ENCODE assay signal across 15 cellular contexts in the genomic region with DNA sequence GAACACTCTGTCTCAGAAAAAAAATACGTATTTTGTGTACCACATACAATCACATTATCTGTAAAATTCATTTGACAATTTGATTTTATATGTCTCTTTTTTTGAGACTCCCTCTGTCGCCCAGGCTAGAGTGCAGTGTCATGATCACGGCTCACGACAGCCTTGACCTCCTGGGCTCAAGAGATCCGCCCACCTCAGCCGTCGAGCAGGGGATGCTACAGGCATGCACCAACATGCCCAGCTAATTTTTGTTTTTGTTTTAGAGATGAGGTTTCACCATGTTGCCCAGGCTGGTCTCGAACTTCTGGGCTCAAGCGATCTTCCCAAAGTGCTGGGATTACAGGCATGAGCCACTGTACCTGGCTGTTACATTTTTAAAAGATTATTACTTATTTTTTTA. TPM values are rescaled to one million over a fixed set of nuclear protein-coding genes. Genes with fewer than 3 reads are reported as not detected.
A peak's percentile ranks its signal among the peaks of the same experiment; 100 is the strongest.
DNase-seq lines count a peak whose midpoint lies in the region; ATAC-seq and TF ChIP-seq lines count a peak whose summit lies in the region.
"Had no signal": no experiment of that assay in that cellular context is flagged by ENCODE, and none has a peak within 500 bp of the region (broad histone marks: within the 10 kb centered on the region; RNA-seq: fewer than 3 reads in every experiment).

No MANE protein-coding gene starts in this region.

- no peak overlapping the region; the same call in 1 of the 2 replicates for H3K4ac ChIP-seq in H9 (ENCODE audit: low read depth, low read length)
- H3K4ac ChIP-seq in mesendoderm (ENCODE audit: low read depth, low read length), result no peak overlapping the region

- H3K27ac ChIP-seq in H9 (ENCODE audit: insufficient read length, low read depth, low read length) (no peak overlapping the region), WERI-Rb-1 (peak overlapping the region; percentile 69), mesendoderm (ENCODE audit: low read depth, low read length) (no peak overlapping the region)

- H3K4me3 Mint-ChIP-seq in H9, result no peak overlapping the region
- H3K4me3 Mint-ChIP-seq: CD8-positive, alpha-beta T cell had no signal

- WGBS in H9 (ENCODE audit: extremely low coverage, insufficient read length, low lambda C conversion rate), result no CpG with 5 or more reads among the region's 9 CpGs
- WGBS in mesendoderm (ENCODE audit: extremely low coverage, insufficient coverage, low lambda C conversion rate), result no CpG with 5 or more reads among the region's 9 CpGs

- no peaks in the 10 kb centered on the region for H4K20me1 ChIP-seq in H9 (ENCODE audit: control insufficient read depth, insufficient read depth, insufficient read length)

- H3K4me1 ChIP-seq in H9 (ENCODE audit: insufficient read depth, low read length) (no peaks in the 10 kb centered on the region), mesendoderm (ENCODE audit: control insufficient read depth, low read depth, low read length) (no peaks in the 10 kb centered on the region)

- H3K36me3 ChIP-seq in WERI-Rb-1 (peaks cover 57% of the 10 kb centered on the region), mesendoderm (ENCODE audit: control insufficient read depth, insufficient read depth, low read length) (peaks cover 3% of the 10 kb centered on the region)

- H3K4me3 ChIP-seq in WERI-Rb-1 (ENCODE audit: low read depth, low read length) (no peak overlapping the region), mesendoderm (ENCODE audit: low read length) (no peak overlapping the region)

- H2BK15ac ChIP-seq in H9 (ENCODE audit: low read depth, low read length), result no peak overlapping the region
- H2BK15ac ChIP-seq in mesendoderm (replicated peaks; ENCODE audit: low read depth), result no peak overlapping the region

- H3K9ac ChIP-seq in H9 (ENCODE audit: extremely low read depth, insufficient read length, low read length), result no peak overlapping the region
- H3K9ac ChIP-seq in mesendoderm (ENCODE audit: low read length), result no peak overlapping the region

- H2BK120ac ChIP-seq in H9 (ENCODE audit: low read depth, low read length, poor library complexity, severe bottlenecking) (peak overlapping the region; percentile 69), mesendoderm (ENCODE audit: low read depth, low read length) (no peak overlapping the region)

- H2AK5ac ChIP-seq in H9 (ENCODE audit: insufficient read length, low read length), result no peak overlapping the region
- no peak overlapping the region for H2AK5ac ChIP-seq in mesendoderm (ENCODE audit: low read length)

- peak overlapping the region; percentile 90 for H2BK20ac ChIP-seq in H9 (ENCODE audit: low read depth, low read length, poor library complexity, severe bottlenecking)

- peak overlapping the region in 1 of 3 experiments; percentile 83; a peak in 2 of 7 replicates for H3K27ac Mint-ChIP-seq in H9
- H3K27ac Mint-ChIP-seq: CD8-positive, alpha-beta T cell had no signal

- H3K4me2 ChIP-seq in H9 (ENCODE audit: insufficient read depth, insufficient read length, low read length) (no peak overlapping the region), mesendoderm (ENCODE audit: low read length) (no peak overlapping the region)

- no peak overlapping the region for H2BK12ac ChIP-seq in H9 (ENCODE audit: insufficient read length, low read depth, low read length)

- peaks cover 12 to 33% (median 25%) of the 10 kb centered on the region in 3 experiments; a peak in 6 of 7 replicates for H3K36me3 Mint-ChIP-seq in H9 (ENCODE audit: insufficient read depth in 1 of 3, low read depth in 3 of 3)

- no peak overlapping the region for H3K14ac ChIP-seq in H9 (ENCODE audit: insufficient read depth, low read length)

- H3K79me2 ChIP-seq in H9 (ENCODE audit: insufficient read depth, low read length), result no peaks in the 10 kb centered on the region
- no peaks in the 10 kb centered on the region for H3K79me2 ChIP-seq in mesendoderm (ENCODE audit: control insufficient read depth, insufficient read depth, low read length)

- H3K9me3 ChIP-seq in H9 (ENCODE audit: control insufficient read depth, low read depth, low read length), result no peaks in the 10 kb centered on the region
- peaks cover 4% of the 10 kb centered on the region for H3K9me3 ChIP-seq in WERI-Rb-1 (ENCODE audit: severe bottlenecking)

- no peaks in the 10 kb centered on the region for H3K9me3 Mint-ChIP-seq in H9
- H3K9me3 Mint-ChIP-seq: CD8-positive, alpha-beta T cell had no signal

- no peaks in the 10 kb centered on the region for H3K27me3 ChIP-seq in H9 (ENCODE audit: insufficient read depth, low read length)
- H3K27me3 ChIP-seq in WERI-Rb-1 (ENCODE audit: insufficient read depth, low read depth, severe bottlenecking), result no peaks in the 10 kb centered on the region
- no peaks in the 10 kb centered on the region for H3K27me3 ChIP-seq in mesendoderm (ENCODE audit: insufficient read depth, low read length, poor library complexity)

- H3K79me1 ChIP-seq in H9 (ENCODE audit: insufficient read depth, low read depth, low read length, poor library complexity, severe bottlenecking), result no peaks in the 10 kb centered on the region
- no peaks in the 10 kb centered on the region for H3K79me1 ChIP-seq in mesendoderm (ENCODE audit: low read length)

- no peak overlapping the region for H3K23ac ChIP-seq in H9 (ENCODE audit: insufficient read length, low read depth, low read length)
- H3K23ac ChIP-seq in mesendoderm (ENCODE audit: low read length), result no peak overlapping the region

- no peak overlapping the region for H4K91ac ChIP-seq in H9 (ENCODE audit: insufficient read length, low read depth, low read length)

- peak; percentile 39 for DNase-seq in DMS 273 (lab: John Stamatoyannopoulos, UW; ENCODE audit: unreplicated experiment)
- DNase-seq in DMS 273 treated with DMSO at 0.1 percent for 48 hours (lab: John Stamatoyannopoulos, UW), result no peak
- peak; percentile 54 for DNase-seq in H9
- peak; percentile 41 for DNase-seq in WERI-Rb-1
- no peak for DNase-seq in mesendoderm
- no peak for DNase-seq in amygdala (lab: John Stamatoyannopoulos, UW)
- no peak for DNase-seq in foreskin melanocyte
- DNase-seq: CD8-positive, alpha-beta T cell; GF-D8; NCI-H1105; NCI-H1694 treated with DMSO at 0.1 percent for 48 hours; NCI-H2107; NCI-H446 treated with DMSO at 0.1 percent for 48 hours; NCI-H774 had no signal

- no peaks in the 10 kb centered on the region for H3K23me2 ChIP-seq in H9 (ENCODE audit: insufficient read length, low read depth, low read length, poor library complexity, severe bottlenecking)

- H3K18ac ChIP-seq in H9 (ENCODE audit: insufficient read length, low read depth, low read length), result no peak overlapping the region
- peak overlapping the region; percentile 23 for H3K18ac ChIP-seq in mesendoderm (ENCODE audit: low read length)

- no peak for ATAC-seq in HG03135 (IDR thresholded peaks at IDR 0.05; ENCODE audit: unreplicated experiment)
- ATAC-seq: CD8-positive, alpha-beta T cell had no signal

- TF ChIP-seq CTCF in H9 (conservative IDR thresholded peaks at IDR 0.05) (no peak), WERI-Rb-1 (IDR thresholded peaks at IDR 0.05; ENCODE audit: low read depth, low read length) (no peak)

- H3T11ph ChIP-seq in H9 (ENCODE audit: low read length), result no peak overlapping the region

- no peak overlapping the region for H4K8ac ChIP-seq in H9 (replicated peaks; ENCODE audit: insufficient read length, low read depth, low read length)
- no peak overlapping the region for H4K8ac ChIP-seq in mesendoderm (ENCODE audit: low read depth, low read length)

- H2AFZ ChIP-seq in H9 (ENCODE audit: low read length), result no peak overlapping the region

- H3K27me3 Mint-ChIP-seq in H9 (ENCODE audit: low read depth), result no peaks in the 10 kb centered on the region

- H3K4me1 Mint-ChIP-seq in H9, result no peaks in the 10 kb centered on the region

- H4K5ac ChIP-seq in H9 (ENCODE audit: insufficient read length, low read depth, low read length), result no peak overlapping the region
- no peak overlapping the region for H4K5ac ChIP-seq in mesendoderm (ENCODE audit: low read length)

- H2BK5ac ChIP-seq in H9 (ENCODE audit: insufficient read length, low read length) (no peak overlapping the region), mesendoderm (ENCODE audit: low read length) (no peak overlapping the region)

- no peak overlapping the region for H3K56ac ChIP-seq in H9 (ENCODE audit: insufficient read length, low read depth, low read length)
- no peak overlapping the region for H3K56ac ChIP-seq in mesendoderm (ENCODE audit: low read length)

RNA-seq across cellular contexts. Expression of gene BAZ1B, which starts 11.6 kb away (rescaled TPM):
- total RNA-seq in H9 (2021), result 95.7 and 96.4 TPM in 2 replicates
- polyA plus RNA-seq in mesendoderm (2013, experiment 1 of 2), result 45.3 TPM
- 45.3 TPM for polyA plus RNA-seq in mesendoderm (2013, experiment 2 of 2)

RNA-seq across cellular contexts. Expression of gene BCL7B, which starts 23.7 kb away (rescaled TPM):
- 46.4 and 48.9 TPM in 2 replicates for total RNA-seq in H9 (2021)
- 45.0 TPM for polyA plus RNA-seq in mesendoderm (2013, experiment 1 of 2)
- 45.5 TPM for polyA plus RNA-seq in mesendoderm (2013, experiment 2 of 2)

RNA-seq across cellular contexts. Expression of gene TBL2, which starts 44.6 kb away (rescaled TPM):
- total RNA-seq in H9 (2021), result 24.9 and 26.7 TPM in 2 replicates
- polyA plus RNA-seq in mesendoderm (2013, experiment 1 of 2), result 19.9 TPM
- 18.5 TPM for polyA plus RNA-seq in mesendoderm (2013, experiment 2 of 2)

Comparison
In these comparisons a context has a peak if more than half of its experiments do, and no peak if none do; other contexts are left out.
1. DNase-seq: peak in DMS 273 (single experiment), H9 (single experiment) and WERI-Rb-1 (single experiment); none in DMS 273 treated with DMSO at 0.1 percent for 48 hours (single experiment), mesendoderm (single experiment), amygdala (0 of 56) and foreskin melanocyte (single experiment).